ENCODE assay signal across 10 cellular contexts in genomic region chr9:120917989-120918630, GRCh38. TPM values are rescaled to one million over a fixed set of nuclear protein-coding genes. Genes with fewer than 3 reads are reported as not detected.
DNase-seq lines count a peak whose midpoint lies in the region; ATAC-seq, FAIRE-seq and TF ChIP-seq lines count a peak whose summit lies in the region.
"Had no signal": no experiment of that assay in that cellular context is flagged by ENCODE, and none has a peak within 500 bp of the region (broad histone marks: within the 10 kb centered on the region; RNA-seq: fewer than 3 reads in every experiment).

No MANE protein-coding gene starts in this region.

- no peak for TF ChIP-seq CTCF in OCI-LY3 (IDR thresholded peaks at IDR 0.05; ENCODE audit: low read depth, low read length)
- TF ChIP-seq CTCF in spleen (IDR thresholded peaks at IDR 0.05 in 8 of 11, conservative IDR thresholded peaks at IDR 0.05 in 3 of 11), result no peak
- TF ChIP-seq CTCF in D721Med (IDR thresholded peaks at IDR 0.05; ENCODE audit: insufficient read depth, missing control alignments), result no peak

- H3K4me1 Mint-ChIP-seq in CD8-positive, alpha-beta memory T cell, result peaks cover 80 to 98% (median 92%) of the 10 kb centered on the region in 3 donors

- H3K27ac Mint-ChIP-seq in CD8-positive, alpha-beta memory T cell, result peak overlapping the region; percentile 89 to 100 (median 98)

- H3K27me3 ChIP-seq in CD8-positive, alpha-beta memory T cell (ENCODE audit: insufficient read depth, low read length, poor library complexity, severe bottlenecking), result no peaks in the 10 kb centered on the region
- H3K27me3 ChIP-seq in OCI-LY3 (ENCODE audit: low read depth, low read length) (no peaks in the 10 kb centered on the region), spleen (replicated peaks in 1 of 7) (no peaks in the 10 kb centered on the region)
- H3K27me3 ChIP-seq: MG63 had no signal

- DNase-seq in CD8-positive, alpha-beta memory T cell, result no peak
- DNase-seq in caudate nucleus (lab: John Stamatoyannopoulos, UW) (peak in 1 of 61 donors; percentile 40), spleen (no peak), OCI-M2 (lab: John Stamatoyannopoulos, UW; ENCODE audit: unreplicated experiment) (no peak), D721Med (ENCODE audit: insufficient read length, low spot score) (no peak)
- DNase-seq: cortex of kidney, MG63, nephron progenitor cell had no signal

- peaks cover 48% of the 10 kb centered on the region for H3K36me3 ChIP-seq in CD8-positive, alpha-beta memory T cell (ENCODE audit: insufficient read depth, low read length)
- peaks cover 66% of the 10 kb centered on the region for H3K36me3 ChIP-seq in OCI-LY3 (replicated peaks; ENCODE audit: low read depth, low read length)
- H3K36me3 ChIP-seq in spleen, result peaks cover 0 to 69% (median 5%) of the 10 kb centered on the region in 6 donors
- H3K36me3 ChIP-seq: MG63 had no signal

- intact Hi-C loops in spleen (cut with DNase I; ENCODE audit: low total_unique reads), result no loop called here

- peaks cover 96% of the 10 kb centered on the region for H3K4me1 ChIP-seq in CD8-positive, alpha-beta memory T cell (ENCODE audit: insufficient read depth, low read length)
- peaks cover 65% of the 10 kb centered on the region for H3K4me1 ChIP-seq in OCI-LY3 (ENCODE audit: low read length)
- H3K4me1 ChIP-seq in spleen, result peaks cover 6 to 91% (median 63%) of the 10 kb centered on the region in 6 donors

- ATAC-seq in HG02610 (IDR thresholded peaks at IDR 0.05; ENCODE audit: unreplicated experiment), result no peak

- no peak overlapping the region for H3K9ac ChIP-seq in OCI-LY3 (ENCODE audit: low read length)

- H3K9me3 Mint-ChIP-seq in CD8-positive, alpha-beta memory T cell, result no peaks in the 10 kb centered on the region
- H3K9me3 Mint-ChIP-seq: nephron progenitor cell had no signal

- H3K27ac ChIP-seq in CD8-positive, alpha-beta memory T cell (ENCODE audit: low read depth, low read length), result no peak overlapping the region
- H3K27ac ChIP-seq in OCI-LY3 (ENCODE audit: low read length), result peak overlapping the region; percentile 94
- peak overlapping the region; percentile 78 for H3K27ac ChIP-seq in caudate nucleus (ENCODE audit: low read depth, low read length)
- peak overlapping the region in 5 of 8 donors; percentile 63 to 96 (median 93) for H3K27ac ChIP-seq in spleen

- H3K79me2 ChIP-seq in OCI-LY3 (ENCODE audit: low read length), result peaks cover 88% of the 10 kb centered on the region

- no peak overlapping the region for H3K4me3 ChIP-seq in CD8-positive, alpha-beta memory T cell (ENCODE audit: low read length)
- H3K4me3 ChIP-seq in OCI-LY3 (ENCODE audit: low read length), result no peak overlapping the region
- no peak overlapping the region for H3K4me3 ChIP-seq in spleen
- H3K4me3 ChIP-seq: MG63 had no signal

- peaks cover 3% of the 10 kb centered on the region; the same call in 1 of the 2 replicates for H4K20me1 ChIP-seq in OCI-LY3 (ENCODE audit: insufficient read depth, low read length)

- no peak for TF ChIP-seq POLR2A in spleen (IDR thresholded peaks at IDR 0.05)

- peak overlapping the region; percentile 60 to 96 (median 96) for H3K4me3 Mint-ChIP-seq in CD8-positive, alpha-beta memory T cell
- H3K4me3 Mint-ChIP-seq: nephron progenitor cell had no signal

- peaks cover 42 to 91% (median 49%) of the 10 kb centered on the region in 3 donors for H3K36me3 Mint-ChIP-seq in CD8-positive, alpha-beta memory T cell

- H3K4me2 ChIP-seq in OCI-LY3 (ENCODE audit: low read length), result no peak overlapping the region

- H3K9me3 ChIP-seq in CD8-positive, alpha-beta memory T cell (ENCODE audit: low read length), result no peaks in the 10 kb centered on the region
- H3K9me3 ChIP-seq in OCI-LY3 (ENCODE audit: insufficient read depth, low read length) (no peaks in the 10 kb centered on the region), spleen (peaks cover 0 to 3% (median 0%) of the 10 kb centered on the region in 8 donors)
- H3K9me3 ChIP-seq: MG63 had no signal

- POLR2A ChIA-PET in CD8-positive, alpha-beta memory T cell (lab: Charles Lee), result interaction anchor here (1.6 to 2.9 kb wide), 6 partner anchors 8 to 45 kb away, joined by 7 to 30 read pairs (median 13); partner anchors contain the start of gene TRAF1

- CTCF ChIA-PET in CD8-positive, alpha-beta memory T cell (lab: Charles Lee), result interaction anchor here (2.5 to 3.6 kb wide), 2 partner anchors 13 to 15 kb away, joined by 17 to 20 read pairs; no protein-coding TSS in a partner anchor

- no peak for FAIRE-seq in D721Med (lab: Jason Lieb, UNC)

- no peaks in the 10 kb centered on the region for H3K27me3 Mint-ChIP-seq in CD8-positive, alpha-beta memory T cell

- 74 to 93% (median 86%) methylated on average over 4 of the region's 4 CpGs for WGBS in spleen, 5 donors

- no peak overlapping the region for H2AFZ ChIP-seq in OCI-LY3 (ENCODE audit: low read depth, low read length)

RNA-seq across cellular contexts. Expression of gene TRAF1, which starts 8.5 kb away (rescaled TPM):
- total RNA-seq in CD8-positive, alpha-beta memory T cell, result 100 to 1,000 TPM; 316 to 322 TPM
- polyA plus RNA-seq in CD8-positive, alpha-beta memory T cell, result 12.1 TPM
- 10 to 100 TPM; 11.9 to 29.2 (median 22.4) TPM for total RNA-seq in spleen
- 10 to 100 TPM in 2 of 3 donors, 1 to 10 TPM in 1; 8.6 to 13.0 (median 10.2) TPM for polyA plus RNA-seq in spleen

RNA-seq across cellular contexts. Expression of gene PHF19, which starts 41.1 kb away (rescaled TPM):
- 100 to 1,000 TPM; 206 to 214 TPM for total RNA-seq in CD8-positive, alpha-beta memory T cell
- 8.3 TPM for polyA plus RNA-seq in CD8-positive, alpha-beta memory T cell
- 10 to 100 TPM; 33.4 to 53.0 (median 40.5) TPM for total RNA-seq in spleen
- polyA plus RNA-seq in spleen, result 10 to 100 TPM; 12.6 to 29.4 (median 27.7) TPM

Comparison
In these comparisons a context has a peak if more than half of its experiments do, and no peak if none do; other contexts are left out.
1. RNA of gene TRAF1, which starts 8.5 kb away (total RNA-seq): 316 to 322 TPM in CD8-positive, alpha-beta memory T cell; 11.9 to 29.2 TPM in spleen; every median in the first group is over 10 times any median in the second.